1 cellular context compared by ENCODE assay signal in genomic region chr22:46803031-46803880, GRCh38.
TF ChIP-seq lines count a peak whose summit lies in the region.

No MANE protein-coding gene starts in this region.

TF ChIP-seq in HepG2, 621 proteins besides CTCF, POLR2A, EP300 and RAD21 (continued from another document and continues in another):
- TF ChIP-seq, protein P1, sequence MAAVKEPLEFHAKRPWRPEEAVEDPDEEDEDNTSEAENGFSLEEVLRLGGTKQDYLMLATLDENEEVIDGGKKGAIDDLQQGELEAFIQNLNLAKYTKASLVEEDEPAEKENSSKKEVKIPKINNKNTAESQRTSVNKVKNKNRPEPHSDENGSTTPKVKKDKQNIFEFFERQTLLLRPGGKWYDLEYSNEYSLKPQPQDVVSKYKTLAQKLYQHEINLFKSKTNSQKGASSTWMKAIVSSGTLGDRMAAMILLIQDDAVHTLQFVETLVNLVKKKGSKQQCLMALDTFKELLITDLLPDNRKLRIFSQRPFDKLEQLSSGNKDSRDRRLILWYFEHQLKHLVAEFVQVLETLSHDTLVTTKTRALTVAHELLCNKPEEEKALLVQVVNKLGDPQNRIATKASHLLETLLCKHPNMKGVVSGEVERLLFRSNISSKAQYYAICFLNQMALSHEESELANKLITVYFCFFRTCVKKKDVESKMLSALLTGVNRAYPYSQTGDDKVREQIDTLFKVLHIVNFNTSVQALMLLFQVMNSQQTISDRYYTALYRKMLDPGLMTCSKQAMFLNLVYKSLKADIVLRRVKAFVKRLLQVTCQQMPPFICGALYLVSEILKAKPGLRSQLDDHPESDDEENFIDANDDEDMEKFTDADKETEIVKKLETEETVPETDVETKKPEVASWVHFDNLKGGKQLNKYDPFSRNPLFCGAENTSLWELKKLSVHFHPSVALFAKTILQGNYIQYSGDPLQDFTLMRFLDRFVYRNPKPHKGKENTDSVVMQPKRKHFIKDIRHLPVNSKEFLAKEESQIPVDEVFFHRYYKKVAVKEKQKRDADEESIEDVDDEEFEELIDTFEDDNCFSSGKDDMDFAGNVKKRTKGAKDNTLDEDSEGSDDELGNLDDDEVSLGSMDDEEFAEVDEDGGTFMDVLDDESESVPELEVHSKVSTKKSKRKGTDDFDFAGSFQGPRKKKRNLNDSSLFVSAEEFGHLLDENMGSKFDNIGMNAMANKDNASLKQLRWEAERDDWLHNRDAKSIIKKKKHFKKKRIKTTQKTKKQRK (IDR thresholded peaks at IDR 0.05; ENCODE audit: low read length), result no peak
- TF ChIP-seq DZIP1 (CRISPR knock-in tag; IDR thresholded peaks at IDR 0.05), result no peak
- no peak for TF ChIP-seq DMTF1 (CRISPR knock-in tag; IDR thresholded peaks at IDR 0.05)
- no peak; the same call in 1 of the 2 replicates for TF ChIP-seq DNMT1 (CRISPR knock-in tag; IDR thresholded peaks at IDR 0.05)
- TF ChIP-seq, protein P2, sequence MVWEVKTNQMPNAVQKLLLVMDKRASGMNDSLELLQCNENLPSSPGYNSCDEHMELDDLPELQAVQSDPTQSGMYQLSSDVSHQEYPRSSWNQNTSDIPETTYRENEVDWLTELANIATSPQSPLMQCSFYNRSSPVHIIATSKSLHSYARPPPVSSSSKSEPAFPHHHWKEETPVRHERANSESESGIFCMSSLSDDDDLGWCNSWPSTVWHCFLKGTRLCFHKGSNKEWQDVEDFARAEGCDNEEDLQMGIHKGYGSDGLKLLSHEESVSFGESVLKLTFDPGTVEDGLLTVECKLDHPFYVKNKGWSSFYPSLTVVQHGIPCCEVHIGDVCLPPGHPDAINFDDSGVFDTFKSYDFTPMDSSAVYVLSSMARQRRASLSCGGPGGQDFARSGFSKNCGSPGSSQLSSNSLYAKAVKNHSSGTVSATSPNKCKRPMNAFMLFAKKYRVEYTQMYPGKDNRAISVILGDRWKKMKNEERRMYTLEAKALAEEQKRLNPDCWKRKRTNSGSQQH (CRISPR knock-in tag; IDR thresholded peaks at IDR 0.05; ENCODE audit: low read depth), result no peak
- TF ChIP-seq NFIB (CRISPR knock-in tag; IDR thresholded peaks at IDR 0.05; ENCODE audit: borderline replicate concordance), result no peak
- TF ChIP-seq, protein P3, sequence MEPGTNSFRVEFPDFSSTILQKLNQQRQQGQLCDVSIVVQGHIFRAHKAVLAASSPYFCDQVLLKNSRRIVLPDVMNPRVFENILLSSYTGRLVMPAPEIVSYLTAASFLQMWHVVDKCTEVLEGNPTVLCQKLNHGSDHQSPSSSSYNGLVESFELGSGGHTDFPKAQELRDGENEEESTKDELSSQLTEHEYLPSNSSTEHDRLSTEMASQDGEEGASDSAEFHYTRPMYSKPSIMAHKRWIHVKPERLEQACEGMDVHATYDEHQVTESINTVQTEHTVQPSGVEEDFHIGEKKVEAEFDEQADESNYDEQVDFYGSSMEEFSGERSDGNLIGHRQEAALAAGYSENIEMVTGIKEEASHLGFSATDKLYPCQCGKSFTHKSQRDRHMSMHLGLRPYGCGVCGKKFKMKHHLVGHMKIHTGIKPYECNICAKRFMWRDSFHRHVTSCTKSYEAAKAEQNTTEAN (CRISPR knock-in tag; conservative IDR thresholded peaks at IDR 0.05), result peak; percentile 70; the same call in 1 of the 2 replicates
- TF ChIP-seq ZBTB7B (CRISPR knock-in tag; IDR thresholded peaks at IDR 0.05), result 0 out of 2 replicates have a peak, but pooled peaks have one; percentile 50
- TF ChIP-seq RBFOX2 (IDR thresholded peaks at IDR 0.05; ENCODE audit: low read depth, low read length), result no peak
- no peak for TF ChIP-seq ZNF552 (CRISPR knock-in tag; IDR thresholded peaks at IDR 0.05; ENCODE audit: borderline replicate concordance)
- TF ChIP-seq ZFAT (CRISPR knock-in tag; conservative IDR thresholded peaks at IDR 0.05), result no peak
- TF ChIP-seq HOXA7 (CRISPR knock-in tag; IDR thresholded peaks at IDR 0.05), result no peak
- TF ChIP-seq RFXAP (CRISPR knock-in tag; IDR thresholded peaks at IDR 0.05; ENCODE audit: borderline replicate concordance), result peak; percentile 53; the same call in 1 of the 2 replicates
- no peak for TF ChIP-seq ZFP41 (CRISPR knock-in tag; IDR thresholded peaks at IDR 0.05; ENCODE audit: borderline replicate concordance)
- no peak for TF ChIP-seq HNF4G (IDR thresholded peaks at IDR 0.05; ENCODE audit: borderline replicate concordance, low read depth, low read length)
- TF ChIP-seq HNF4G (CRISPR knock-in tag; IDR thresholded peaks at IDR 0.05; ENCODE audit: borderline replicate concordance, low read depth), result no peak
- TF ChIP-seq, protein P4, sequence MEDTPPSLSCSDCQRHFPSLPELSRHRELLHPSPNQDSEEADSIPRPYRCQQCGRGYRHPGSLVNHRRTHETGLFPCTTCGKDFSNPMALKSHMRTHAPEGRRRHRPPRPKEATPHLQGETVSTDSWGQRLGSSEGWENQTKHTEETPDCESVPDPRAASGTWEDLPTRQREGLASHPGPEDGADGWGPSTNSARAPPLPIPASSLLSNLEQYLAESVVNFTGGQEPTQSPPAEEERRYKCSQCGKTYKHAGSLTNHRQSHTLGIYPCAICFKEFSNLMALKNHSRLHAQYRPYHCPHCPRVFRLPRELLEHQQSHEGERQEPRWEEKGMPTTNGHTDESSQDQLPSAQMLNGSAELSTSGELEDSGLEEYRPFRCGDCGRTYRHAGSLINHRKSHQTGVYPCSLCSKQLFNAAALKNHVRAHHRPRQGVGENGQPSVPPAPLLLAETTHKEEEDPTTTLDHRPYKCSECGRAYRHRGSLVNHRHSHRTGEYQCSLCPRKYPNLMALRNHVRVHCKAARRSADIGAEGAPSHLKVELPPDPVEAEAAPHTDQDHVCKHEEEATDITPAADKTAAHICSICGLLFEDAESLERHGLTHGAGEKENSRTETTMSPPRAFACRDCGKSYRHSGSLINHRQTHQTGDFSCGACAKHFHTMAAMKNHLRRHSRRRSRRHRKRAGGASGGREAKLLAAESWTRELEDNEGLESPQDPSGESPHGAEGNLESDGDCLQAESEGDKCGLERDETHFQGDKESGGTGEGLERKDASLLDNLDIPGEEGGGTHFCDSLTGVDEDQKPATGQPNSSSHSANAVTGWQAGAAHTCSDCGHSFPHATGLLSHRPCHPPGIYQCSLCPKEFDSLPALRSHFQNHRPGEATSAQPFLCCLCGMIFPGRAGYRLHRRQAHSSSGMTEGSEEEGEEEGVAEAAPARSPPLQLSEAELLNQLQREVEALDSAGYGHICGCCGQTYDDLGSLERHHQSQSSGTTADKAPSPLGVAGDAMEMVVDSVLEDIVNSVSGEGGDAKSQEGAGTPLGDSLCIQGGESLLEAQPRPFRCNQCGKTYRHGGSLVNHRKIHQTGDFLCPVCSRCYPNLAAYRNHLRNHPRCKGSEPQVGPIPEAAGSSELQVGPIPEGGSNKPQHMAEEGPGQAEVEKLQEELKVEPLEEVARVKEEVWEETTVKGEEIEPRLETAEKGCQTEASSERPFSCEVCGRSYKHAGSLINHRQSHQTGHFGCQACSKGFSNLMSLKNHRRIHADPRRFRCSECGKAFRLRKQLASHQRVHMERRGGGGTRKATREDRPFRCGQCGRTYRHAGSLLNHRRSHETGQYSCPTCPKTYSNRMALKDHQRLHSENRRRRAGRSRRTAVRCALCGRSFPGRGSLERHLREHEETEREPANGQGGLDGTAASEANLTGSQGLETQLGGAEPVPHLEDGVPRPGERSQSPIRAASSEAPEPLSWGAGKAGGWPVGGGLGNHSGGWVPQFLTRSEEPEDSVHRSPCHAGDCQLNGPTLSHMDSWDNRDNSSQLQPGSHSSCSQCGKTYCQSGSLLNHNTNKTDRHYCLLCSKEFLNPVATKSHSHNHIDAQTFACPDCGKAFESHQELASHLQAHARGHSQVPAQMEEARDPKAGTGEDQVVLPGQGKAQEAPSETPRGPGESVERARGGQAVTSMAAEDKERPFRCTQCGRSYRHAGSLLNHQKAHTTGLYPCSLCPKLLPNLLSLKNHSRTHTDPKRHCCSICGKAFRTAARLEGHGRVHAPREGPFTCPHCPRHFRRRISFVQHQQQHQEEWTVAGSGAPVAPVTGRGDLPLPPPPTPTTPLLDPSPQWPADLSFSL (CRISPR knock-in tag; IDR thresholded peaks at IDR 0.05), result no peak
- no peak for TF ChIP-seq ETV6 (CRISPR knock-in tag; conservative IDR thresholded peaks at IDR 0.05)
- no peak for TF ChIP-seq ZFP62 (CRISPR knock-in tag; IDR thresholded peaks at IDR 0.05)
- TF ChIP-seq YEATS4 (CRISPR knock-in tag; IDR thresholded peaks at IDR 0.05; ENCODE audit: borderline replicate concordance), result 0 out of 2 replicates have a peak, but pooled peaks have one; percentile 38
- TF ChIP-seq, protein P5, sequence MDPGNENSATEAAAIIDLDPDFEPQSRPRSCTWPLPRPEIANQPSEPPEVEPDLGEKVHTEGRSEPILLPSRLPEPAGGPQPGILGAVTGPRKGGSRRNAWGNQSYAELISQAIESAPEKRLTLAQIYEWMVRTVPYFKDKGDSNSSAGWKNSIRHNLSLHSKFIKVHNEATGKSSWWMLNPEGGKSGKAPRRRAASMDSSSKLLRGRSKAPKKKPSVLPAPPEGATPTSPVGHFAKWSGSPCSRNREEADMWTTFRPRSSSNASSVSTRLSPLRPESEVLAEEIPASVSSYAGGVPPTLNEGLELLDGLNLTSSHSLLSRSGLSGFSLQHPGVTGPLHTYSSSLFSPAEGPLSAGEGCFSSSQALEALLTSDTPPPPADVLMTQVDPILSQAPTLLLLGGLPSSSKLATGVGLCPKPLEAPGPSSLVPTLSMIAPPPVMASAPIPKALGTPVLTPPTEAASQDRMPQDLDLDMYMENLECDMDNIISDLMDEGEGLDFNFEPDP (CRISPR knock-in tag; conservative IDR thresholded peaks at IDR 0.05), result no peak
- peak; percentile 59; the same call in 1 of the 2 replicates for TF ChIP-seq HOXA3 (CRISPR knock-in tag; IDR thresholded peaks at IDR 0.05)
- TF ChIP-seq ZBTB21 (CRISPR knock-in tag; IDR thresholded peaks at IDR 0.05), result no peak
- TF ChIP-seq, protein P6, sequence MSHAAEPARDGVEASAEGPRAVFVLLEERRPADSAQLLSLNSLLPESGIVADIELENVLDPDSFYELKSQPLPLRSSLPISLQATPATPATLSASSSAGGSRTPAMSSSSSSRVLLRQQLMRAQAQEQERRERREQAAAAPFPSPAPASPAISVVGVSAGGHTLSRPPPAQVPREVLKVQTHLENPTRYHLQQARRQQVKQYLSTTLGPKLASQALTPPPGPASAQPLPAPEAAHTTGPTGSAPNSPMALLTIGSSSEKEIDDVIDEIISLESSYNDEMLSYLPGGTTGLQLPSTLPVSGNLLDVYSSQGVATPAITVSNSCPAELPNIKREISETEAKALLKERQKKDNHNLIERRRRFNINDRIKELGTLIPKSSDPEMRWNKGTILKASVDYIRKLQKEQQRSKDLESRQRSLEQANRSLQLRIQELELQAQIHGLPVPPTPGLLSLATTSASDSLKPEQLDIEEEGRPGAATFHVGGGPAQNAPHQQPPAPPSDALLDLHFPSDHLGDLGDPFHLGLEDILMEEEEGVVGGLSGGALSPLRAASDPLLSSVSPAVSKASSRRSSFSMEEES (CRISPR knock-in tag; IDR thresholded peaks at IDR 0.05), result no peak
- TF ChIP-seq ZNF607 (CRISPR knock-in tag; IDR thresholded peaks at IDR 0.05; ENCODE audit: borderline replicate concordance), result no peak
- peak; percentile 63; the same call in 1 of the 2 replicates for TF ChIP-seq MAZ (IDR thresholded peaks at IDR 0.05; ENCODE audit: borderline replicate concordance, low read depth, low read length)
- 0 out of 2 replicates have a peak, but pooled peaks have one; percentile 44 for TF ChIP-seq MAZ (CRISPR knock-in tag; IDR thresholded peaks at IDR 0.05; ENCODE audit: low read depth)
- TF ChIP-seq ZFY (CRISPR knock-in tag; IDR thresholded peaks at IDR 0.05), result 0 out of 2 replicates have a peak, but pooled peaks have one; percentile 18
- TF ChIP-seq ZNF224 (CRISPR knock-in tag; IDR thresholded peaks at IDR 0.05), result no peak
- TF ChIP-seq ZC3H13 (CRISPR knock-in tag; IDR thresholded peaks at IDR 0.05), result no peak
- no peak for TF ChIP-seq ZNF17 (CRISPR knock-in tag; IDR thresholded peaks at IDR 0.05)
- TF ChIP-seq CBFB (CRISPR knock-in tag; IDR thresholded peaks at IDR 0.05), result no peak
- no peak for TF ChIP-seq THAP7 (CRISPR knock-in tag; IDR thresholded peaks at IDR 0.05)
- TF ChIP-seq ZNF580 (CRISPR knock-in tag; IDR thresholded peaks at IDR 0.05; ENCODE audit: borderline replicate concordance, low read depth), result no peak
- TF ChIP-seq ZNF317 (CRISPR knock-in tag; IDR thresholded peaks at IDR 0.05), result no peak
